In genomic region chr9:6634441-6634840, GRCh38 we compare ENCODE assay signal across 20 cellular contexts. TPM values are rescaled to one million over a fixed set of nuclear protein-coding genes. Genes with fewer than 3 reads are reported as not detected.
DNase-seq lines count a peak whose midpoint lies in the region; ATAC-seq and TF ChIP-seq lines count a peak whose summit lies in the region.
"Had no signal": no experiment of that assay in that cellular context is flagged by ENCODE, and none has a peak within 500 bp of the region (broad histone marks: within the 10 kb centered on the region; RNA-seq: fewer than 3 reads in every experiment).

No MANE protein-coding gene starts in this region.

- intact Hi-C loops in activated naive CD4-positive, alpha-beta T cell treated with anti-CD3 and anti-CD28 coated beads for 36 hours (cut with micrococcal nuclease) = no loop called here

- H3K36me3 Mint-ChIP-seq in activated naive CD4-positive, alpha-beta T cell treated with anti-CD3 and anti-CD28 coated beads for 36 hours (ENCODE audit: low read depth) = no peaks in the 10 kb centered on the region
- H3K36me3 Mint-ChIP-seq: CD14-positive monocyte had no signal

- no peaks in the 10 kb centered on the region for H3K4me1 Mint-ChIP-seq in activated naive CD4-positive, alpha-beta T cell treated with anti-CD3 and anti-CD28 coated beads for 36 hours (ENCODE audit: low read depth)
- H3K4me1 Mint-ChIP-seq: CD14-positive monocyte had no signal

- H3K4me3 Mint-ChIP-seq in activated naive CD4-positive, alpha-beta T cell treated with anti-CD3 and anti-CD28 coated beads for 36 hours = no peak overlapping the region
- H3K4me3 Mint-ChIP-seq: CD14-positive monocyte; CD8-positive, alpha-beta memory T cell had no signal

- no peak for TF ChIP-seq CTCF in foreskin keratinocyte (conservative IDR thresholded peaks at IDR 0.05)

- DNase-seq in ELR (ENCODE audit: low read depth) (peak; percentile 16), RPMI7951 (ENCODE audit: low read depth) (peak; percentile 1), foreskin keratinocyte (no peak), EL (no peak), COLO668 (lab: John Stamatoyannopoulos, UW; ENCODE audit: unreplicated experiment) (no peak)
- no peak for DNase-seq in activated naive CD4-positive, alpha-beta T cell treated with anti-CD3 and anti-CD28 coated beads for 36 hours
- DNase-seq: CD8-positive, alpha-beta memory T cell; Kasumi-1; MG63; NCI-H1105 treated with DMSO at 0.1 percent for 48 hours; NCI-H146; NCI-H1930; NCI-H526 treated with DMSO at 0.1 percent for 48 hours; SHP77 treated with DMSO at 0.1 percent for 48 hours had no signal

- H3K27ac ChIP-seq in foreskin keratinocyte = no peak overlapping the region
- H3K27ac ChIP-seq: HL-60 had no signal

- ATAC-seq in foreskin keratinocyte (peak; percentile 50), GM18502 (IDR thresholded peaks at IDR 0.05; ENCODE audit: poor library complexity, unreplicated experiment) (no peak)
- ATAC-seq: HepG2, Panc1 had no signal

- no peaks in the 10 kb centered on the region for H3K27me3 ChIP-seq in foreskin keratinocyte
- H3K27me3 ChIP-seq: MG63 had no signal

- no peaks in the 10 kb centered on the region for H3K9me3 Mint-ChIP-seq in activated naive CD4-positive, alpha-beta T cell treated with anti-CD3 and anti-CD28 coated beads for 36 hours
- H3K9me3 Mint-ChIP-seq: CD8-positive, alpha-beta memory T cell had no signal

- CTCF ChIA-PET in activated naive CD4-positive, alpha-beta T cell treated with anti-CD3 and anti-CD28 coated beads for 36 hours (lab: Charles Lee) = interaction anchor here (0.7 to 1.6 kb wide), 2 partner anchors 49 kb away, joined by 4 read pairs; no protein-coding TSS in a partner anchor

- no peaks in the 10 kb centered on the region for H3K4me1 ChIP-seq in foreskin keratinocyte

- no peak overlapping the region for H3K27ac Mint-ChIP-seq in activated naive CD4-positive, alpha-beta T cell treated with anti-CD3 and anti-CD28 coated beads for 36 hours
- H3K27ac Mint-ChIP-seq: CD14-positive monocyte; CD8-positive, alpha-beta memory T cell had no signal

- peaks cover 3% of the 10 kb centered on the region for H3K27me3 Mint-ChIP-seq in activated naive CD4-positive, alpha-beta T cell treated with anti-CD3 and anti-CD28 coated beads for 36 hours (ENCODE audit: low read depth)

RNA-seq across cellular contexts. Expression of gene GLDC, which starts 11.1 kb away (rescaled TPM):
- 2.0 and 2.4 TPM in 2 replicates for total RNA-seq in RPMI7951 (2014; rRNA removed; shearing (Covaris generic))
- total RNA-seq in foreskin keratinocyte = 0.99 and 1.3 TPM in 2 replicates
- polyA plus RNA-seq in foreskin keratinocyte = 0.90 and 0.95 TPM in 2 replicates
- total RNA-seq in activated naive CD4-positive, alpha-beta T cell treated with anti-CD3 and anti-CD28 coated beads for 36 hours = 1 to 10 TPM; 1.7 to 1.9 TPM
- total RNA-seq: H4 had no signal
- polyA plus RNA-seq: CD14-positive monocyte had no signal

Comparison
In these comparisons a context has a peak if more than half of its experiments do, and no peak if none do; other contexts are left out.
1. DNase-seq: peak in ELR (single experiment) and RPMI7951 (single experiment); none in foreskin keratinocyte (0 of 2), EL (single experiment), activated naive CD4-positive, alpha-beta T cell treated with anti-CD3 and anti-CD28 coated beads for 36 hours (single experiment) and COLO668 (single experiment).